Comparison of ENCODE assay signal across 8 cellular contexts in genomic region chr17:75843577-75844529, GRCh38. TPM values are rescaled to one million over a fixed set of nuclear protein-coding genes. Genes with fewer than 3 reads are reported as not detected.
DNase-seq lines count a peak whose midpoint lies in the region; ATAC-seq and TF ChIP-seq lines count a peak whose summit lies in the region.

TSS of gene UNC13D (minus strand) at chr17:75844404. CDS start at chr17:75844337, 67 bp downstream.

- peaks cover 0 to 65% of the 10 kb centered on the region in 2 donors for H3K36me3 ChIP-seq in left lung

- no peaks in the 10 kb centered on the region for H3K27me3 ChIP-seq in left lung

- H3K4me3 Mint-ChIP-seq in stimulated activated naive CD8-positive, alpha-beta T cell treated with anti-CD3 and anti-CD28 coated beads, Interleukin-15, Interleukin-2, amounts not matched to agents 100 ng/mL and 50 ng/mL, for 24 hours, result peak within 1 kb of the TSS; percentile 94

- ATAC-seq in GM19351 (IDR thresholded peaks at IDR 0.05; ENCODE audit: unreplicated experiment) (peak; percentile 21), left lung (peak; percentile 14)
- ATAC-seq in activated naive CD4-positive, alpha-beta T cell treated with anti-CD3 and anti-CD28 coated beads, Interleukin-2, amount 50 U/mL, for 72 hours, result peak; percentile 58 to 75

- H3K27ac Mint-ChIP-seq in activated naive CD4-positive, alpha-beta T cell treated with anti-CD3 and anti-CD28 coated beads, Interleukin-2, amount 50 U/mL, for 72 hours, result peak within 1 kb of the TSS; percentile 94 to 97
- H3K27ac Mint-ChIP-seq in stimulated activated naive CD8-positive, alpha-beta T cell treated with anti-CD3 and anti-CD28 coated beads, Interleukin-15, Interleukin-2, amounts not matched to agents 100 ng/mL and 50 ng/mL, for 24 hours, result peak within 1 kb of the TSS; percentile 88

- H3K9me3 ChIP-seq in left lung, result no peaks in the 10 kb centered on the region

- peak within 1 kb of the TSS; percentile 21 to 61 for H3K4me3 ChIP-seq in left lung

- peak within 1 kb of the TSS; percentile 87 to 93 for H3K27ac ChIP-seq in left lung

- DNase-seq in SKM-1 (lab: John Stamatoyannopoulos, UW; ENCODE audit: unreplicated experiment) (peak; percentile 78), left lung (peak; percentile 65 to 90), HEK293T (ENCODE audit: extremely low spot score) (no peak), NCI-H2081 treated with DMSO at 0.1 percent for 48 hours (lab: John Stamatoyannopoulos, UW) (no peak), nucleus accumbens (lab: John Stamatoyannopoulos, UW) (no peak)
- peak; percentile 62 to 83 for DNase-seq in activated naive CD4-positive, alpha-beta T cell treated with anti-CD3 and anti-CD28 coated beads, Interleukin-2, amount 50 U/mL, for 72 hours (ENCODE audit: low spot score in 2 of 2)

- no peak for TF ChIP-seq CTCF in left lung (IDR thresholded peaks at IDR 0.05)

- H3K4me1 Mint-ChIP-seq in stimulated activated naive CD8-positive, alpha-beta T cell treated with anti-CD3 and anti-CD28 coated beads, Interleukin-15, Interleukin-2, amounts not matched to agents 100 ng/mL and 50 ng/mL, for 24 hours (ENCODE audit: low read depth), result peaks cover 14% of the 10 kb centered on the region

- H3K36me3 Mint-ChIP-seq in activated naive CD4-positive, alpha-beta T cell treated with anti-CD3 and anti-CD28 coated beads, Interleukin-2, amount 50 U/mL, for 72 hours, result no peaks in the 10 kb centered on the region
- H3K36me3 Mint-ChIP-seq in stimulated activated naive CD8-positive, alpha-beta T cell treated with anti-CD3 and anti-CD28 coated beads, Interleukin-15, Interleukin-2, amounts not matched to agents 100 ng/mL and 50 ng/mL, for 24 hours (ENCODE audit: low read depth), result peaks cover 13% of the 10 kb centered on the region

- no peaks in the 10 kb centered on the region for H3K27me3 Mint-ChIP-seq in stimulated activated naive CD8-positive, alpha-beta T cell treated with anti-CD3 and anti-CD28 coated beads, Interleukin-15, Interleukin-2, amounts not matched to agents 100 ng/mL and 50 ng/mL, for 24 hours

- no peaks in the 10 kb centered on the region for H3K9me3 Mint-ChIP-seq in activated naive CD4-positive, alpha-beta T cell treated with anti-CD3 and anti-CD28 coated beads, Interleukin-2, amount 50 U/mL, for 72 hours
- H3K9me3 Mint-ChIP-seq in stimulated activated naive CD8-positive, alpha-beta T cell treated with anti-CD3 and anti-CD28 coated beads, Interleukin-15, Interleukin-2, amounts not matched to agents 100 ng/mL and 50 ng/mL, for 24 hours, result no peaks in the 10 kb centered on the region

- peaks cover 31 to 68% of the 10 kb centered on the region in 2 donors for H3K4me1 ChIP-seq in left lung

- CTCF ChIA-PET in HEK293T (lab: Yijun Ruan, JAX), result no interaction called here

- intact Hi-C loops in left lung (cut with DNase I), result no loop called here

- POLR2A ChIA-PET in HEK293T (lab: Yijun Ruan, JAX), result interaction anchor here (3.4 to 4.4 kb wide), 2 partner anchors 11 to 64 kb away, joined by 22 to 39 read pairs; partner anchors contain the start of gene WBP2

TF ChIP-seq in HEK293T, 16 proteins besides CTCF, POLR2A, EP300 and RAD21:
- TF ChIP-seq TARDBP (IDR thresholded peaks at IDR 0.05), result no peak
- TF ChIP-seq FOXK2 (IDR thresholded peaks at IDR 0.05), result no peak
- TF ChIP-seq SP1 (IDR thresholded peaks at IDR 0.05), result no peak
- no peak for TF ChIP-seq LEF1 (IDR thresholded peaks at IDR 0.05; ENCODE audit: borderline replicate concordance)
- TF ChIP-seq BHLHE40 (IDR thresholded peaks at IDR 0.05; ENCODE audit: borderline replicate concordance), result no peak
TF ChIP-seq in HEK293T: peak in this region for 0.

RNA-seq across cellular contexts. Expression of gene UNC13D, which starts in this region (rescaled TPM):
- 100 to 1,000 TPM; 128 to 143 TPM for total RNA-seq in activated naive CD4-positive, alpha-beta T cell treated with anti-CD3 and anti-CD28 coated beads, Interleukin-2, amount 50 U/mL, for 72 hours
- total RNA-seq in left lung, result 10 to 100 TPM; 60.5 to 91.4 TPM

Comparison
In these comparisons a context has a peak if more than half of its experiments do, and no peak if none do; other contexts are left out.
1. ATAC-seq: peak in every context shown above with its lines; median percentile 66 in activated naive CD4-positive, alpha-beta T cell treated with anti-CD3 and anti-CD28 coated beads, Interleukin-2, amount 50 U/mL, for 72 hours; 21 in GM19351; 14 in left lung.
2. DNase-seq: peak in SKM-1 (single experiment), activated naive CD4-positive, alpha-beta T cell treated with anti-CD3 and anti-CD28 coated beads, Interleukin-2, amount 50 U/mL, for 72 hours (2 of 2) and left lung (2 of 2); none in HEK293T (single experiment), NCI-H2081 treated with DMSO at 0.1 percent for 48 hours (single experiment) and nucleus accumbens (0 of 56).